Comparison of ENCODE assay signal across 17 cellular contexts in genomic region chr6:61622601-61623000, GRCh38.
A peak's percentile ranks its signal among the peaks of the same experiment; 100 is the strongest.
DNase-seq lines count a peak whose midpoint lies in the region; ATAC-seq and TF ChIP-seq lines count a peak whose summit lies in the region.
"Had no signal": no experiment of that assay in that cellular context is flagged by ENCODE, and none has a peak within 500 bp of the region (broad histone marks: within the 10 kb centered on the region; RNA-seq: fewer than 3 reads in every experiment).

No MANE protein-coding gene starts in this region.

- H3K79me1 ChIP-seq in neuronal stem cell (ENCODE audit: low read depth, low read length), result no peaks in the 10 kb centered on the region

- no peak overlapping the region for H2BK15ac ChIP-seq in neuronal stem cell (ENCODE audit: low read length)

- no peak for ATAC-seq in activated T-cell treated with anti-CD3 and anti-CD28 coated beads, Interleukin-2, amount 50 U/mL, for 72 hours (replicated peaks in 1 of 2)
- ATAC-seq in naive thymus-derived CD8-positive, alpha-beta T cell, result no peak
- ATAC-seq: CD8-positive, alpha-beta T cell had no signal

- H3K18ac ChIP-seq in neuronal stem cell (ENCODE audit: low read length), result no peak overlapping the region

- no peak overlapping the region for H2BK5ac ChIP-seq in neuronal stem cell (ENCODE audit: low read length)

- H3K27ac ChIP-seq in neuronal stem cell (replicated peaks; ENCODE audit: low read length), result no peak overlapping the region
- H3K27ac ChIP-seq: 22Rv1, BLaER1, C4-2B had no signal

- no CpG with 5 or more reads among the region's 4 CpGs for WGBS in neuronal stem cell (ENCODE audit: extremely low coverage in 2 of 2, insufficient read length in 2 of 2, insufficient replicate concordance in 1 of 2), 2 donors

- H3K27me3 Mint-ChIP-seq in glutamatergic neuron (ENCODE audit: unreplicated experiment), result peaks cover 1% of the 10 kb centered on the region
- no peaks in the 10 kb centered on the region for H3K27me3 Mint-ChIP-seq in activated T-cell treated with anti-CD3 and anti-CD28 coated beads, Interleukin-2, amount 50 U/mL, for 72 hours (ENCODE audit: low read depth)
- no peaks in the 10 kb centered on the region for H3K27me3 Mint-ChIP-seq in naive thymus-derived CD8-positive, alpha-beta T cell
- H3K27me3 Mint-ChIP-seq: B cell; CD4-positive, CD25-positive, alpha-beta regulatory T cell had no signal

- H3K23ac ChIP-seq in neuronal stem cell (ENCODE audit: low read depth, low read length, poor library complexity), result no peak overlapping the region

- no peak overlapping the region for H3K14ac ChIP-seq in neuronal stem cell (ENCODE audit: low read length)

- H3K4me1 Mint-ChIP-seq in glutamatergic neuron (ENCODE audit: low read depth, unreplicated experiment), result peaks cover 13% of the 10 kb centered on the region
- H3K4me1 Mint-ChIP-seq in activated T-cell treated with anti-CD3 and anti-CD28 coated beads, Interleukin-2, amount 50 U/mL, for 72 hours (ENCODE audit: low read depth), result no peaks in the 10 kb centered on the region
- H3K4me1 Mint-ChIP-seq in naive thymus-derived CD8-positive, alpha-beta T cell, result no peaks in the 10 kb centered on the region
- H3K4me1 Mint-ChIP-seq: B cell; CD4-positive, CD25-positive, alpha-beta regulatory T cell had no signal

- H3K27me3 ChIP-seq in neuronal stem cell (ENCODE audit: control insufficient read depth in 3 of 3, insufficient read depth in 3 of 3, low read depth in 1 of 3, low read length in 3 of 3), result no peaks in the 10 kb centered on the region
- H3K27me3 ChIP-seq: BLaER1 had no signal

- POLR2A ChIA-PET in naive thymus-derived CD8-positive, alpha-beta T cell (lab: Charles Lee), result no interaction called here

- DNase-seq in DMS53 (lab: John Stamatoyannopoulos, UW) (peak; percentile 3), DMS53 treated with DMSO at 0.1 percent for 48 hours (lab: John Stamatoyannopoulos, UW; ENCODE audit: unreplicated experiment) (no peak), COLO829 (ENCODE audit: low spot score) (peak; percentile 45), glutamatergic neuron (no peak), neuronal stem cell (ENCODE audit: low spot score) (no peak)
- no peak for DNase-seq in activated T-cell treated with anti-CD3 and anti-CD28 coated beads, Interleukin-2, amount 50 U/mL, for 72 hours
- DNase-seq in naive thymus-derived CD8-positive, alpha-beta T cell, result no peak
- DNase-seq: CD4-positive, CD25-positive, alpha-beta regulatory T cell; CD8-positive, alpha-beta T cell; DMS 273 treated with DMSO at 0.1 percent for 48 hours; DND-41; H7; HCEC 1CT had no signal

- TF ChIP-seq CTCF in glutamatergic neuron (IDR thresholded peaks at IDR 0.05; ENCODE audit: partially characterized antibody, unreplicated experiment), result no peak

- no peaks in the 10 kb centered on the region for H3K9me3 Mint-ChIP-seq in glutamatergic neuron (ENCODE audit: unreplicated experiment)
- H3K9me3 Mint-ChIP-seq in activated T-cell treated with anti-CD3 and anti-CD28 coated beads, Interleukin-2, amount 50 U/mL, for 72 hours, result peaks cover 11 to 23% of the 10 kb centered on the region in 2 donors
- H3K9me3 Mint-ChIP-seq in naive thymus-derived CD8-positive, alpha-beta T cell, result peaks cover 8 to 38% (median 17%) of the 10 kb centered on the region in 9 donors

- H3K27ac Mint-ChIP-seq in glutamatergic neuron (ENCODE audit: unreplicated experiment), result peak overlapping the region; percentile 13
- H3K27ac Mint-ChIP-seq in activated T-cell treated with anti-CD3 and anti-CD28 coated beads, Interleukin-2, amount 50 U/mL, for 72 hours, result no peak overlapping the region
- no peak overlapping the region for H3K27ac Mint-ChIP-seq in naive thymus-derived CD8-positive, alpha-beta T cell
- H3K27ac Mint-ChIP-seq: B cell; CD4-positive, CD25-positive, alpha-beta regulatory T cell; CD8-positive, alpha-beta T cell had no signal

- H2BK12ac ChIP-seq in neuronal stem cell (ENCODE audit: low read length), result no peak overlapping the region

- H4K91ac ChIP-seq in neuronal stem cell (ENCODE audit: low read depth, low read length, poor library complexity), result no peak overlapping the region

- H3K4me1 ChIP-seq in neuronal stem cell (ENCODE audit: control insufficient read depth in 2 of 2, insufficient read depth in 1 of 2, low read depth in 1 of 2, low read length in 2 of 2), result no peaks in the 10 kb centered on the region
- H3K4me1 ChIP-seq: BLaER1 had no signal

- H3K36me3 ChIP-seq in neuronal stem cell (replicated peaks in 1 of 2; ENCODE audit: control insufficient read depth in 2 of 2, insufficient read depth in 2 of 2, low read length in 2 of 2), result no peaks in the 10 kb centered on the region
- H3K36me3 ChIP-seq: BLaER1 had no signal

- no peak overlapping the region for H2AK5ac ChIP-seq in neuronal stem cell (ENCODE audit: low read depth, low read length)

- no peaks in the 10 kb centered on the region for H3K9me3 ChIP-seq in neuronal stem cell (replicated peaks in 1 of 2; ENCODE audit: control insufficient read depth in 2 of 2, insufficient read depth in 1 of 2, low read depth in 1 of 2, low read length in 2 of 2)
- H3K9me3 ChIP-seq: BLaER1 had no signal

- no peak overlapping the region for H3K4ac ChIP-seq in neuronal stem cell (ENCODE audit: low read length)

- H2AFZ ChIP-seq in neuronal stem cell (ENCODE audit: low read length), result peak overlapping the region; percentile 33

- no peak overlapping the region for H4K8ac ChIP-seq in neuronal stem cell (ENCODE audit: low read depth, low read length)

- H2BK120ac ChIP-seq in neuronal stem cell (ENCODE audit: low read depth, low read length), result no peak overlapping the region

- H3K4me3 Mint-ChIP-seq in glutamatergic neuron (ENCODE audit: unreplicated experiment), result no peak overlapping the region
- H3K4me3 Mint-ChIP-seq in activated T-cell treated with anti-CD3 and anti-CD28 coated beads, Interleukin-2, amount 50 U/mL, for 72 hours, result no peak overlapping the region
- no peak overlapping the region for H3K4me3 Mint-ChIP-seq in naive thymus-derived CD8-positive, alpha-beta T cell
- H3K4me3 Mint-ChIP-seq: B cell; CD4-positive, CD25-positive, alpha-beta regulatory T cell; CD8-positive, alpha-beta T cell had no signal

- no peak overlapping the region for H3K9ac ChIP-seq in neuronal stem cell (ENCODE audit: low read depth, low read length, poor library complexity)
- H3K9ac ChIP-seq: BLaER1 had no signal

- no peaks in the 10 kb centered on the region for H3K36me3 Mint-ChIP-seq in glutamatergic neuron (ENCODE audit: unreplicated experiment)
- no peaks in the 10 kb centered on the region for H3K36me3 Mint-ChIP-seq in activated T-cell treated with anti-CD3 and anti-CD28 coated beads, Interleukin-2, amount 50 U/mL, for 72 hours (ENCODE audit: insufficient read depth in 2 of 2)
- H3K36me3 Mint-ChIP-seq in naive thymus-derived CD8-positive, alpha-beta T cell, result peaks cover 0 to 6% (median 0%) of the 10 kb centered on the region in 3 donors
- H3K36me3 Mint-ChIP-seq: CD4-positive, CD25-positive, alpha-beta regulatory T cell; CD8-positive, alpha-beta T cell had no signal

- H3K4me3 ChIP-seq in neuronal stem cell (ENCODE audit: low read length in 2 of 2), result no peak overlapping the region
- H3K4me3 ChIP-seq: BLaER1 had no signal

- H3K4me2 ChIP-seq in neuronal stem cell (ENCODE audit: insufficient read depth, low read length, poor library complexity, severe bottlenecking), result no peak overlapping the region
- H3K4me2 ChIP-seq: BLaER1 had no signal

Comparison
In these comparisons a context has a peak if more than half of its experiments do, and no peak if none do; other contexts are left out.
1. DNase-seq: peak in DMS53 (single experiment) and COLO829 (single experiment); none in DMS53 treated with DMSO at 0.1 percent for 48 hours (single experiment), glutamatergic neuron (single experiment), neuronal stem cell (single experiment), activated T-cell treated with anti-CD3 and anti-CD28 coated beads, Interleukin-2, amount 50 U/mL, for 72 hours (0 of 2) and naive thymus-derived CD8-positive, alpha-beta T cell (0 of 10).